ENCODE assay signal across 22 cellular contexts in the genomic region with DNA sequence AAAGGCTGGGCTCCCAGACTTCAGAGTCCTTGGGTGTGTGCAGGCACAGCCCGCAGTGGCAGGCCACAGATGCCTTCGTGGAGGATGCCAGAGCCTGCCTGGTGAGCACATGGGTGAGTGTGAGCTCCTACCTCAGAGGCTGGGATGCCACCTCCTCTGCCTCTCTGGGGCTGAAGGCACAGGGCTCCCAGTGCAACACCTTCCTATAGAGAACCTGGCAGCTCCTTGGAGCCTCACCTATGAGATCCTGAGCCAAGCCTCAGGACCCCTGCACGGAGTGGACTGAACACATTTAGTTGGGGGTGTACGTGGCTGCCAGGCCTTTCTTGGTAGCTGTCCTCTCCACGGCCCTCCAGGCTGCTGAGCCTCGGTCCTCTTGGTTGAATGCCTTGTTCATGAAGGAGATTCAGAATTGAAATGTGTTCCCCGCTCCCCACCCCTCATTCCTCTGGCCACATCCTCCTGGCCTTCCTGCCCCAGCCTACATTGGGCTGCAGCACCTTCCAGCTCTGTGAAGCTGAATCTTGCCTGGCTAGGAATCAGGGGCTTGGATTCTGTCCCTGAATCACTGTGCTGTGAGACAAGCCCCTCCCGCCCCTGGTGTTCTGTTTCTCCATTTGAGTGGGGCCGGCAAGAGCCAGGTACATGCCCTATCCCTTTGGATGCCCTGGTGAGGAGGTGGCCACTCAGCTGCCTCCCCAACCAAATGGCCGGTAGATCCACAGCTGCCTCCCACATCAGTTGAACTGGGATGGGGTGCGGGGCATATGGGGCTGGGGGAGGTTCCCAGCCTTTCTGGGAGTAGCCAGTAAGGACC.
"Had no signal": no experiment of that assay in that cellular context is flagged by ENCODE, and none has a peak within 500 bp of the region (broad histone marks: within the 10 kb centered on the region; RNA-seq: fewer than 3 reads in every experiment).

No MANE protein-coding gene starts in this region.

- H3K4me3 ChIP-seq: colonic mucosa, gastroesophageal sphincter, heart left ventricle, thyroid gland had no signal

- H3K27ac Mint-ChIP-seq: activated B cell treated with CpG ODN at 0.5 μM for 24 hours; activated CD4-positive, alpha-beta T cell treated with anti-CD3 and anti-CD28 coated beads, Interleukin-2, amount 10 ng/mL, durations not matched to agents 24 days and 14 days; activated CD8-positive, alpha-beta T cell treated with anti-CD3 and anti-CD28 coated beads for 36 hours; activated naive CD4-positive, alpha-beta T cell treated with anti-CD3 and anti-CD28 coated beads, Interleukin-2, amount 10 ng/mL, durations not matched to agents 7 days and 5 days; activated naive CD8-positive, alpha-beta T cell treated with anti-CD3 and anti-CD28 coated beads, Interleukin-2, amount 50 U/mL, for 24 hours; activated T-cell treated with anti-CD3 and anti-CD28 coated beads, Interleukin-2, amount 50 U/mL, for 24 hours; brain had no signal

- H3K27me3 Mint-ChIP-seq: activated B cell treated with CpG ODN at 0.5 μM for 24 hours; activated CD4-positive, alpha-beta T cell treated with anti-CD3 and anti-CD28 coated beads, Interleukin-2, amount 10 ng/mL, durations not matched to agents 24 days and 14 days; activated CD8-positive, alpha-beta T cell treated with anti-CD3 and anti-CD28 coated beads for 36 hours; activated naive CD4-positive, alpha-beta T cell treated with anti-CD3 and anti-CD28 coated beads, Interleukin-2, amount 10 ng/mL, durations not matched to agents 7 days and 5 days; activated naive CD8-positive, alpha-beta T cell treated with anti-CD3 and anti-CD28 coated beads, Interleukin-2, amount 50 U/mL, for 24 hours; activated T-cell treated with anti-CD3 and anti-CD28 coated beads, Interleukin-2, amount 50 U/mL, for 24 hours; naive thymus-derived CD8-positive, alpha-beta T cell had no signal

- H3K9me3 Mint-ChIP-seq: activated CD4-positive, alpha-beta T cell treated with anti-CD3 and anti-CD28 coated beads, Interleukin-2, amount 10 ng/mL, durations not matched to agents 24 days and 14 days had no signal

- FAIRE-seq: kidney had no signal

- H3K27me3 ChIP-seq: colonic mucosa, gastroesophageal sphincter, heart left ventricle, thyroid gland had no signal

- H3K4me1 Mint-ChIP-seq: activated B cell treated with CpG ODN at 0.5 μM for 24 hours; activated CD4-positive, alpha-beta T cell treated with anti-CD3 and anti-CD28 coated beads, Interleukin-2, amount 10 ng/mL, durations not matched to agents 24 days and 14 days; activated naive CD4-positive, alpha-beta T cell treated with anti-CD3 and anti-CD28 coated beads, Interleukin-2, amount 10 ng/mL, durations not matched to agents 7 days and 5 days; activated naive CD8-positive, alpha-beta T cell treated with anti-CD3 and anti-CD28 coated beads, Interleukin-2, amount 50 U/mL, for 24 hours; brain had no signal

- H3K4me3 Mint-ChIP-seq: activated B cell treated with CpG ODN at 0.5 μM for 24 hours; activated CD4-positive, alpha-beta T cell treated with anti-CD3 and anti-CD28 coated beads, Interleukin-2, amount 10 ng/mL, durations not matched to agents 24 days and 14 days; activated CD8-positive, alpha-beta T cell treated with anti-CD3 and anti-CD28 coated beads for 36 hours; activated naive CD4-positive, alpha-beta T cell treated with anti-CD3 and anti-CD28 coated beads, Interleukin-2, amount 10 ng/mL, durations not matched to agents 7 days and 5 days; activated naive CD8-positive, alpha-beta T cell treated with anti-CD3 and anti-CD28 coated beads, Interleukin-2, amount 50 U/mL, for 24 hours; activated T-cell treated with anti-CD3 and anti-CD28 coated beads, Interleukin-2, amount 50 U/mL, for 24 hours; brain; naive thymus-derived CD8-positive, alpha-beta T cell had no signal

- H3K4me1 ChIP-seq: colonic mucosa, gastroesophageal sphincter, heart left ventricle, thyroid gland had no signal

- H3K36me3 ChIP-seq: colonic mucosa, thyroid gland had no signal

- H3K27ac ChIP-seq: colonic mucosa, gastroesophageal sphincter, heart left ventricle, thyroid gland had no signal

- H3K9me3 ChIP-seq: colonic mucosa, thyroid gland had no signal

- ATAC-seq: activated CD8-positive, alpha-beta T cell treated with anti-CD3 and anti-CD28 coated beads for 36 hours; activated naive CD8-positive, alpha-beta T cell treated with anti-CD3 and anti-CD28 coated beads, Interleukin-2, amount 50 U/mL, for 24 hours; gastroesophageal sphincter; left ventricle myocardium superior; naive thymus-derived CD8-positive, alpha-beta T cell had no signal

- DNase-seq: activated B cell treated with CpG ODN at 0.5 μM for 24 hours; activated CD4-positive, alpha-beta T cell treated with anti-CD3 and anti-CD28 coated beads, Interleukin-2, amount 10 ng/mL, durations not matched to agents 24 days and 14 days; activated CD8-positive, alpha-beta T cell treated with anti-CD3 and anti-CD28 coated beads for 36 hours; activated naive CD4-positive, alpha-beta T cell treated with anti-CD3 and anti-CD28 coated beads, Interleukin-2, amount 10 ng/mL, durations not matched to agents 7 days and 5 days; activated naive CD8-positive, alpha-beta T cell treated with anti-CD3 and anti-CD28 coated beads, Interleukin-2, amount 50 U/mL, for 24 hours; activated T-cell treated with anti-CD3 and anti-CD28 coated beads, Interleukin-2, amount 50 U/mL, for 24 hours; anterior cingulate cortex; central memory CD4-positive, alpha-beta T cell; colonic mucosa; heart left ventricle; kidney; left ventricle myocardium superior; mesenchymal stem cell; naive thymus-derived CD8-positive, alpha-beta T cell; nucleus accumbens; stimulated activated CD4-positive, alpha-beta T cell treated with anti-CD3 and anti-CD28 coated beads, Interleukin-12 subunit alpha, Interleukin-12 subunit beta, amount 100 ng/mL, for 4 hours; stimulated activated CD4-positive, alpha-beta T cell treated with anti-CD3 and anti-CD28 coated beads, Interleukin-1b, Interleukin-23, amount 100 ng/mL, for 48 hours; stimulated activated CD8-positive, alpha-beta memory T cell treated with anti-CD3 and anti-CD28 coated beads, Interleukin-4, amount 100 ng/mL, for 48 hours; stimulated activated naive CD4-positive, alpha-beta T cell treated with Interleukin-2 at 50 U/mL for 16 hours; thyroid gland had no signal
